In genomic region chr4:165493359-165493758, GRCh38 we compare ENCODE assay signal across 8 cellular contexts.
DNase-seq lines count a peak whose midpoint lies in the region; ATAC-seq and TF ChIP-seq lines count a peak whose summit lies in the region.

No MANE protein-coding gene starts in this region.

- TF ChIP-seq CTCF in right atrium auricular region (IDR thresholded peaks at IDR 0.05) (peak; percentile 46 to 77), sigmoid colon (IDR thresholded peaks at IDR 0.05) (peak; percentile 19 to 74 (median 46))

- H3K9me3 ChIP-seq in BLaER1 = no peaks in the 10 kb centered on the region
- H3K9me3 ChIP-seq in right atrium auricular region = no peaks in the 10 kb centered on the region
- H3K9me3 ChIP-seq in sigmoid colon = no peaks in the 10 kb centered on the region

- no peak overlapping the region for H3K27ac ChIP-seq in BLaER1
- no peak overlapping the region for H3K27ac ChIP-seq in right atrium auricular region
- H3K27ac ChIP-seq in sigmoid colon = no peak overlapping the region

- H4K20me1 ChIP-seq in BLaER1 = no peaks in the 10 kb centered on the region

- no peak for TF ChIP-seq EP300 in sigmoid colon (IDR thresholded peaks at IDR 0.05)

- no peaks in the 10 kb centered on the region for H3K36me3 Mint-ChIP-seq in activated naive CD8-positive, alpha-beta T cell treated with anti-CD3 and anti-CD28 coated beads for 36 hours

- no peak overlapping the region for H3K9ac ChIP-seq in BLaER1

- H3K27me3 Mint-ChIP-seq in activated naive CD8-positive, alpha-beta T cell treated with anti-CD3 and anti-CD28 coated beads for 36 hours = peaks cover 35% of the 10 kb centered on the region

- DNase-seq in SKM-1 treated with dmso at 0.1 percent for 144 hours (lab: John Stamatoyannopoulos, UW; ENCODE audit: unreplicated experiment) (peak; percentile 24), right atrium auricular region (ENCODE audit: low spot score) (peak; percentile 71), sigmoid colon (peak; percentile 85), epidermal melanocyte (ENCODE audit: insufficient read length, low spot score) (no peak)
- peak; percentile 70 for DNase-seq in activated naive CD8-positive, alpha-beta T cell treated with anti-CD3 and anti-CD28 coated beads for 36 hours

- intact Hi-C loops in sigmoid colon (cut with DNase I) = loop anchor here (2.0 to 10.0 kb wide), 3 partner anchors 43 to 597 kb away; partner anchors contain the start of gene TLL1

- H3K27me3 ChIP-seq in BLaER1 (no peaks in the 10 kb centered on the region), right atrium auricular region (no peaks in the 10 kb centered on the region), sigmoid colon (no peaks in the 10 kb centered on the region)

- H3K4me3 ChIP-seq in BLaER1 (no peak overlapping the region), right atrium auricular region (no peak overlapping the region), sigmoid colon (peak overlapping the region in 1 of 4 donors; percentile 29)

- no peak overlapping the region for H3K27ac Mint-ChIP-seq in activated naive CD8-positive, alpha-beta T cell treated with anti-CD3 and anti-CD28 coated beads for 36 hours

- peaks cover 3% of the 10 kb centered on the region for H3K4me1 Mint-ChIP-seq in activated naive CD8-positive, alpha-beta T cell treated with anti-CD3 and anti-CD28 coated beads for 36 hours

- peak overlapping the region; percentile 47; the same call in 1 of the 2 replicates for H3K4me2 ChIP-seq in BLaER1

- no peaks in the 10 kb centered on the region for H3K9me3 Mint-ChIP-seq in activated naive CD8-positive, alpha-beta T cell treated with anti-CD3 and anti-CD28 coated beads for 36 hours

- WGBS in sigmoid colon, 2 donors = 5 to 7% methylated on average over 18 of the region's 18 CpGs

- H3K36me3 ChIP-seq in BLaER1 (no peaks in the 10 kb centered on the region), right atrium auricular region (no peaks in the 10 kb centered on the region), sigmoid colon (no peaks in the 10 kb centered on the region)

- TF ChIP-seq POLR2A in sigmoid colon (IDR thresholded peaks at IDR 0.05) = no peak

- H3K4me3 Mint-ChIP-seq in activated naive CD8-positive, alpha-beta T cell treated with anti-CD3 and anti-CD28 coated beads for 36 hours = peak overlapping the region; percentile 70

- no peaks in the 10 kb centered on the region for H3K4me1 ChIP-seq in BLaER1
- H3K4me1 ChIP-seq in right atrium auricular region = no peaks in the 10 kb centered on the region
- peaks cover 0 to 3% (median 0%) of the 10 kb centered on the region in 4 donors for H3K4me1 ChIP-seq in sigmoid colon

- peak; percentile 99 for ATAC-seq in GM19351 (IDR thresholded peaks at IDR 0.05; ENCODE audit: unreplicated experiment)
- ATAC-seq in HG03460 (IDR thresholded peaks at IDR 0.05; ENCODE audit: unreplicated experiment) = peak; percentile 91
